ENCODE assay signal across 13 cellular contexts in genomic region chr5:71693828-71694427, GRCh38. TPM values are rescaled to one million over a fixed set of nuclear protein-coding genes. Genes with fewer than 3 reads are reported as not detected.
DNase-seq lines count a peak whose midpoint lies in the region; ATAC-seq and TF ChIP-seq lines count a peak whose summit lies in the region.
"Had no signal": no experiment of that assay in that cellular context is flagged by ENCODE, and none has a peak within 500 bp of the region (broad histone marks: within the 10 kb centered on the region; RNA-seq: fewer than 3 reads in every experiment).

No MANE protein-coding gene starts in this region.

- no TSS peak for BruUV-seq in PC-9 (replicated peaks; lab: Mats Ljungman, UMichigan)

- no peaks in the 10 kb centered on the region for H4K20me1 ChIP-seq in PC-9 (ENCODE audit: insufficient read depth)

- POLR2A ChIA-PET in PC-9 (lab: Charles Lee; ENCODE audit: unreplicated experiment) = no interaction called here

- H3K4me1 ChIP-seq in HUES48 (ENCODE audit: control insufficient read depth, insufficient read depth, low read length) (peaks cover 16% of the 10 kb centered on the region), PC-9 (replicated peaks; ENCODE audit: insufficient read depth) (0 out of 2 replicates have a peak, but pooled peaks cover 5% of the 10 kb centered on the region)
- H3K4me1 ChIP-seq: body of pancreas had no signal

- TF ChIP-seq CTCF in PC-9 (conservative IDR thresholded peaks at IDR 0.05) (no peak), fibroblast of villous mesenchyme (IDR thresholded peaks at IDR 0.05; ENCODE audit: insufficient read depth, low read depth, low read length) (no peak), progenitor cell of endocrine pancreas (IDR thresholded peaks at IDR 0.05; ENCODE audit: unreplicated experiment) (no peak), osteocyte (IDR thresholded peaks at IDR 0.05) (no peak)

- no peak overlapping the region for H3K9ac ChIP-seq in HUES48 (ENCODE audit: low read depth, low read length)

- H3K9me2 ChIP-seq in PC-9 (ENCODE audit: insufficient read depth) = no peaks in the 10 kb centered on the region

- no peak for DNase-seq in PC-9
- peak; percentile 17 for DNase-seq in fibroblast of villous mesenchyme (ENCODE audit: low read depth)
- DNase-seq in progenitor cell of endocrine pancreas (ENCODE audit: low spot score, unreplicated experiment) = no peak
- DNase-seq in effector memory CD8-positive, alpha-beta T cell = no peak
- DNase-seq in osteocyte (ENCODE audit: extremely low spot score, unreplicated experiment) = no peak
- no peak for DNase-seq in activated CD4-positive, CD25-positive, alpha-beta regulatory T cell treated with anti-CD3 and anti-CD28 coated beads, Interleukin-2, amount 50 U/mL, for 72 hours
- DNase-seq: body of pancreas, COR-L47, NCI-H1436 treated with DMSO at 0.1 percent for 48 hours had no signal

- H3K4me1 Mint-ChIP-seq in progenitor cell of endocrine pancreas (ENCODE audit: low read depth) (peaks cover 13% of the 10 kb centered on the region), osteocyte (ENCODE audit: unreplicated experiment) (peaks cover 8% of the 10 kb centered on the region)
- H3K4me1 Mint-ChIP-seq in effector memory CD8-positive, alpha-beta T cell (ENCODE audit: low read depth in 2 of 2) = peaks cover 10 to 14% of the 10 kb centered on the region in 2 donors

- intact Hi-C loops in PC-9 (cut with micrococcal nuclease; ENCODE audit: unreplicated experiment) = no loop called here

- no peaks in the 10 kb centered on the region for H3K9me3 Mint-ChIP-seq in progenitor cell of endocrine pancreas (ENCODE audit: low read depth)
- H3K9me3 Mint-ChIP-seq in effector memory CD8-positive, alpha-beta T cell = no peaks in the 10 kb centered on the region
- no peaks in the 10 kb centered on the region for H3K9me3 Mint-ChIP-seq in osteocyte (ENCODE audit: unreplicated experiment)

- H3K36me3 ChIP-seq in HUES48 (ENCODE audit: control insufficient read depth, insufficient read depth, low read length) = no peaks in the 10 kb centered on the region
- H3K36me3 ChIP-seq in PC-9 (ENCODE audit: low read depth) = no peaks in the 10 kb centered on the region

- H3K27me3 ChIP-seq in HUES48 (ENCODE audit: control insufficient read depth, insufficient read depth, low read length) (no peaks in the 10 kb centered on the region; the same call in 1 of the 2 replicates), PC-9 (ENCODE audit: insufficient read depth, low read depth) (no peaks in the 10 kb centered on the region)
- H3K27me3 ChIP-seq: body of pancreas had no signal

- H3K4me3 ChIP-seq in HUES48 (ENCODE audit: low read depth, low read length) = no peak overlapping the region
- no peak overlapping the region for H3K4me3 ChIP-seq in PC-9
- no peak overlapping the region for H3K4me3 ChIP-seq in fibroblast of villous mesenchyme (ENCODE audit: low read depth, low read length)
- H3K4me3 ChIP-seq: body of pancreas had no signal

- CTCF ChIA-PET in PC-9 (lab: Charles Lee) = no interaction called here

- H3K79me2 ChIP-seq in PC-9 (ENCODE audit: low read depth) = no peaks in the 10 kb centered on the region

- no peak for ATAC-seq in effector memory CD8-positive, alpha-beta T cell (replicated peaks)
- ATAC-seq: body of pancreas had no signal

- H3K27ac Mint-ChIP-seq in progenitor cell of endocrine pancreas = peak overlapping the region; percentile 65
- no peak overlapping the region for H3K27ac Mint-ChIP-seq in effector memory CD8-positive, alpha-beta T cell
- no peak overlapping the region for H3K27ac Mint-ChIP-seq in osteocyte (ENCODE audit: unreplicated experiment)

- peak overlapping the region; percentile 38 for H3K27ac ChIP-seq in HUES48 (ENCODE audit: low read depth, low read length)
- H3K27ac ChIP-seq in PC-9 = no peak overlapping the region
- H3K27ac ChIP-seq: body of pancreas had no signal

- peak overlapping the region; percentile 22 for H3K4me3 Mint-ChIP-seq in progenitor cell of endocrine pancreas (ENCODE audit: low read depth)
- H3K4me3 Mint-ChIP-seq in effector memory CD8-positive, alpha-beta T cell = no peak overlapping the region
- no peak overlapping the region for H3K4me3 Mint-ChIP-seq in osteocyte (ENCODE audit: unreplicated experiment)

- peak overlapping the region; percentile 43; the same call in 1 of the 2 replicates for H2AFZ ChIP-seq in PC-9

- H3K9me3 ChIP-seq in HUES48 (ENCODE audit: control insufficient read depth, insufficient read depth, low read length) (no peaks in the 10 kb centered on the region), PC-9 (ENCODE audit: insufficient read depth, low read depth) (no peaks in the 10 kb centered on the region)
- H3K9me3 ChIP-seq: body of pancreas had no signal

- H3K27me3 Mint-ChIP-seq in progenitor cell of endocrine pancreas (peaks cover 3% of the 10 kb centered on the region), osteocyte (ENCODE audit: unreplicated experiment) (peaks cover 54% of the 10 kb centered on the region)
- H3K27me3 Mint-ChIP-seq in effector memory CD8-positive, alpha-beta T cell = peaks cover 23 to 34% of the 10 kb centered on the region in 2 donors

- H3K36me3 Mint-ChIP-seq in progenitor cell of endocrine pancreas (ENCODE audit: insufficient read depth) (no peaks in the 10 kb centered on the region), osteocyte (ENCODE audit: unreplicated experiment) (no peaks in the 10 kb centered on the region)
- H3K36me3 Mint-ChIP-seq in effector memory CD8-positive, alpha-beta T cell (ENCODE audit: insufficient read depth) = no peaks in the 10 kb centered on the region

- no peaks in the 10 kb centered on the region for H3F3A ChIP-seq in PC-9 (ENCODE audit: insufficient read depth, low read depth)

- no peak overlapping the region for H3K4me2 ChIP-seq in PC-9

RNA-seq across cellular contexts. Expression of gene CARTPT, which starts 25.1 kb away (rescaled TPM):
- total RNA-seq in PC-9 (2021) = not detected in 2 replicates
- not detected in 2 replicates for total RNA-seq in fibroblast of villous mesenchyme
- total RNA-seq in progenitor cell of endocrine pancreas = not detected in 2 replicates
- total RNA-seq in osteocyte = not detected in 2 replicates
- total RNA-seq: body of pancreas; endothelial cell of umbilical vein; mesenteric fat pad; T-helper 1 cell treated with Interleukin-12 subunit alpha and Interleukin-12 subunit beta and Interleukin-4 antibody, amounts not matched to agents 30 ng/mL and 1 ng/mL, for 36 hours had no signal
